21 cellular contexts compared by ENCODE assay signal in the genomic region with DNA sequence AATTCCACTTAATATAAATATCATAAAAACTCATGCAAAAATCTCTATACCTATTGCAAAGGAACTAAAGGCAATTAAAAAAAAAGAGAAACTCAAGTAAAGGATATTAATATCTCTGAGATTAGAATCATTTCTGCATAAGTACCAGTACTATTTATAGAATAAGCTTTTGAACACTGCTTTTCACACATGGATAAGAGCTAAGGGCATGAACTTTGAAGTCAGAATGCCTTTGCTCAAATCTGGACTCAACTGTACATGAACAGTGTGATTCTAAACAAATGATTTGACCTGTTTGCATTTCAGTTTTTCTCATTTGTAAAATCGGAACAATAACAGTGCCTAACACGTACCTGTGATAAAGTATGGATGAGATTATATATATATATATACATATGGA.
"Had no signal": no experiment of that assay in that cellular context is flagged by ENCODE, and none has a peak within 500 bp of the region (broad histone marks: within the 10 kb centered on the region; RNA-seq: fewer than 3 reads in every experiment).

No MANE protein-coding gene starts in this region.

- DNase-seq: IMR-90, Karpas-422, KG1, MG63, NCI-H1092 treated with DMSO at 0.1 percent for 48 hours, NCI-H1436, NCI-H187, NCI-H2029, NCI-H2081 treated with DMSO at 0.1 percent for 48 hours, NCI-H2171, NCI-H226, NCI-H446, NCI-H510A, NCI-H524 treated with DMSO at 0.1 percent for 48 hours, NCI-H69, NCI-H774, PC-3, SHP77 had no signal

- H3K4me3 ChIP-seq: MG63 had no signal

- ATAC-seq: HepG2, Panc1, PC-3, SK-N-SH treated with all-trans-retinoic acid at 6 μM for 48 hours had no signal

- H3K36me3 ChIP-seq: MG63 had no signal

- H3K9me3 ChIP-seq: MG63 had no signal

- FAIRE-seq: HepG2 had no signal
